8 cellular contexts compared by ENCODE assay signal in the genomic region with DNA sequence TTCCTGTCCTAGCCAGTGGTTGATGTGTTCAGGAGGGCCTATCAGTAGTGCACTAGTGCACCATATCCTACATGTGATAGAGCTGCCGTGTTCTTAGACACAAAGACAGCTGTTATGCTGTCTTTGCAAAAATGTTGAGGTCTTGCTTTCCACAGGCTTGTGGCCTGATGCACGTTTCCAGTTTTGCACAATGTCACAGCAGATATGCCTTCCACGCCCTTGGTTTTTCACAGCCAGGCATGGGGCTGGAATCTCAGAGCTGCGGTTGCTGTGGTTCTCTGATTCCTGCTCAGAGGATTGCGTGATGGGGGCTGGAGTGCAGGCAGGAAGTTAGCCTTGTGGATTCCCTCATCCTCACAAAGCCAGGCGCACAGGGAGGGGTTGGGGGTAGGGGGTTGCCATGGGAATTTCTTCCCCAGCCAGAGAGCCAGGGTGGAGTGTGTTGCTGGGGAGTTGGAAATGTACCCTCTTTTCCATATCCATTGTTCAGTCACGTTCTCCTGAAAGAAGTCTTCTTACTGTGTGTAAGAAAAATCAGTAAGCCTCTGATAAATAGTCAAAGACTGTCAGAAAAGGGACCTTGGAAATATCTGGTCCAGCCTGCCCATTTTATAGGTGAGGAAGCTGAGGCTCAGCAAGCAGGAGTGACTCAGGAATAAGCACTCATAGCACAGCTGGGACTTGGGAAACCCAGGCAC.
DNase-seq lines count a peak whose midpoint lies in the region; ATAC-seq and TF ChIP-seq lines count a peak whose summit lies in the region.
"Had no signal": no experiment of that assay in that cellular context is flagged by ENCODE, and none has a peak within 500 bp of the region (broad histone marks: within the 10 kb centered on the region; RNA-seq: fewer than 3 reads in every experiment).

No MANE protein-coding gene starts in this region.

- peaks cover 89% of the 10 kb centered on the region for H3K4me1 Mint-ChIP-seq in GM23338
- H3K4me1 Mint-ChIP-seq in stimulated activated naive CD8-positive, alpha-beta T cell treated with anti-CD3 and anti-CD28 coated beads, Interleukin-15, amount 100 ng/mL, for 72 hours, result peaks cover 84% of the 10 kb centered on the region

- H3K36me3 ChIP-seq in GM23338 (ENCODE audit: insufficient read depth) (no peaks in the 10 kb centered on the region), Panc1 (ENCODE audit: control insufficient read depth, insufficient read depth, low read length) (no peaks in the 10 kb centered on the region; the same call in 1 of the 2 replicates), esophagus (ENCODE audit: control insufficient read depth in 2 of 2, insufficient read depth in 2 of 2, low read length in 1 of 2) (no peaks in the 10 kb centered on the region), gastrocnemius medialis (no peaks in the 10 kb centered on the region)
- H3K36me3 ChIP-seq: WERI-Rb-1 had no signal

- H3K27ac ChIP-seq in GM23338 (ENCODE audit: low read depth), result peak overlapping the region; percentile 58
- peak overlapping the region; percentile 100 for H3K27ac ChIP-seq in Panc1 (ENCODE audit: low read length)
- peak overlapping the region; percentile 80 to 94 for H3K27ac ChIP-seq in esophagus (ENCODE audit: low read depth in 2 of 2, low read length in 1 of 2)
- H3K27ac ChIP-seq in gastrocnemius medialis, result peak overlapping the region; percentile 77 to 81 (median 80)
- H3K27ac ChIP-seq: WERI-Rb-1 had no signal

- H3K4me2 ChIP-seq in GM23338, result peak overlapping the region; percentile 66

- H3K27me3 ChIP-seq in GM23338 (ENCODE audit: insufficient read depth) (0 out of 2 replicates have a peak, but pooled peaks cover 4% of the 10 kb centered on the region), Panc1 (ENCODE audit: control insufficient read depth, insufficient read depth, low read length) (no peaks in the 10 kb centered on the region), esophagus (ENCODE audit: control insufficient read depth in 1 of 2, insufficient read depth in 2 of 2, low read length in 2 of 2) (no peaks in the 10 kb centered on the region), gastrocnemius medialis (no peaks in the 10 kb centered on the region)

- peak; percentile 78 for DNase-seq in GM23338 (ENCODE audit: low spot score)
- no peak for DNase-seq in Panc1 (ENCODE audit: low read depth, low spot score)
- no peak for DNase-seq in gastrocnemius medialis
- no peak for DNase-seq in stimulated activated naive CD8-positive, alpha-beta T cell treated with anti-CD3 and anti-CD28 coated beads, Interleukin-15, amount 100 ng/mL, for 72 hours
- DNase-seq: WERI-Rb-1 had no signal

- no peaks in the 10 kb centered on the region for H3K9me2 ChIP-seq in GM23338 (ENCODE audit: insufficient read depth)

- in situ Hi-C loops in Panc1 (cut with HindIII; ENCODE audit: low pct_unique_long_range_greater_than_20kb, low sequenced_read_pairs), result no loop called here
- in situ Hi-C loops in gastrocnemius medialis (cut with MboI; ENCODE audit: low sequenced_read_pairs in 4 of 4), result loop anchor here in 1 of 4 donors (25.0 kb wide), 1 partner anchor 93 kb away; no protein-coding TSS in a partner anchor

- TF ChIP-seq POLR2A in gastrocnemius medialis (IDR thresholded peaks at IDR 0.05), result no peak

- no peaks in the 10 kb centered on the region for H3K9me3 ChIP-seq in Panc1 (ENCODE audit: control insufficient read depth, insufficient read depth, low read depth, low read length)
- no peaks in the 10 kb centered on the region for H3K9me3 ChIP-seq in esophagus (ENCODE audit: control insufficient read depth in 2 of 2, insufficient read depth in 1 of 2, low read depth in 1 of 2, low read length in 1 of 2)
- no peaks in the 10 kb centered on the region for H3K9me3 ChIP-seq in gastrocnemius medialis

- no peaks in the 10 kb centered on the region for H3K9me3 Mint-ChIP-seq in GM23338
- H3K9me3 Mint-ChIP-seq in stimulated activated naive CD8-positive, alpha-beta T cell treated with anti-CD3 and anti-CD28 coated beads, Interleukin-15, amount 100 ng/mL, for 72 hours, result no peaks in the 10 kb centered on the region

- no peak for TF ChIP-seq CTCF in GM23338 (conservative IDR thresholded peaks at IDR 0.05; ENCODE audit: low read depth in 2 of 2)
- TF ChIP-seq CTCF in Panc1 (IDR thresholded peaks at IDR 0.05), result no peak
- TF ChIP-seq CTCF in gastrocnemius medialis (IDR thresholded peaks at IDR 0.05 in 4 of 5, conservative IDR thresholded peaks at IDR 0.05 in 1 of 5), result no peak

- POLR2A ChIA-PET in Panc1 (lab: Charles Lee), result interaction anchor here (0.6 to 1.6 kb wide), 2 partner anchors 19 to 33 kb away, joined by 5 to 13 read pairs; no protein-coding TSS in a partner anchor

- H2AFZ ChIP-seq in GM23338, result no peak overlapping the region

- no peaks in the 10 kb centered on the region for H4K20me1 ChIP-seq in GM23338 (replicated peaks; ENCODE audit: insufficient read depth)

- peaks cover 19% of the 10 kb centered on the region for H3F3A ChIP-seq in GM23338 (replicated peaks; ENCODE audit: low read depth)

- peak overlapping the region; percentile 17; the same call in 1 of the 3 replicates for H3K4me3 Mint-ChIP-seq in GM23338
- H3K4me3 Mint-ChIP-seq in stimulated activated naive CD8-positive, alpha-beta T cell treated with anti-CD3 and anti-CD28 coated beads, Interleukin-15, amount 100 ng/mL, for 72 hours, result no peak overlapping the region

- no peak overlapping the region for H3K4me3 ChIP-seq in GM23338
- H3K4me3 ChIP-seq in Panc1 (ENCODE audit: low read depth in 2 of 2, low read length in 2 of 2), result no peak overlapping the region
- H3K4me3 ChIP-seq in esophagus (ENCODE audit: low read depth in 1 of 2, low read length in 2 of 2), result no peak overlapping the region
- H3K4me3 ChIP-seq in gastrocnemius medialis, result no peak overlapping the region

- CTCF ChIA-PET in Panc1 (lab: Charles Lee), result interaction anchor here (0.6 kb wide), 1 partner anchor 198 kb away, joined by 3 read pairs; no protein-coding TSS in a partner anchor

- no TSS peak for BruUV-seq in Panc1 (replicated peaks; lab: Mats Ljungman, UMichigan)

- peaks cover 27% of the 10 kb centered on the region for H3K79me2 ChIP-seq in GM23338 (replicated peaks; ENCODE audit: insufficient read depth)

- intact Hi-C loops in Panc1 (cut with micrococcal nuclease; ENCODE audit: unreplicated experiment), result loop anchor here (5.0 kb wide), 2 partner anchors 37 to 197 kb away; no protein-coding TSS in a partner anchor
- intact Hi-C loops in gastrocnemius medialis (cut with DNase I; ENCODE audit: low total_unique reads), result loop anchor here (5.0 kb wide), 1 partner anchor 108 kb away; a partner anchor contains a TSS

- peaks cover 13% of the 10 kb centered on the region for H3K27me3 Mint-ChIP-seq in GM23338 (ENCODE audit: insufficient read depth, low read depth, poor library complexity)
- H3K27me3 Mint-ChIP-seq in stimulated activated naive CD8-positive, alpha-beta T cell treated with anti-CD3 and anti-CD28 coated beads, Interleukin-15, amount 100 ng/mL, for 72 hours, result no peaks in the 10 kb centered on the region

- H3K36me3 Mint-ChIP-seq in GM23338 (ENCODE audit: low read depth), result no peaks in the 10 kb centered on the region

- H3K27ac Mint-ChIP-seq in GM23338, result peak overlapping the region; percentile 61; the same call in 1 of the 2 replicates
- no peak overlapping the region for H3K27ac Mint-ChIP-seq in stimulated activated naive CD8-positive, alpha-beta T cell treated with anti-CD3 and anti-CD28 coated beads, Interleukin-15, amount 100 ng/mL, for 72 hours

- peak; percentile 39 for ATAC-seq in GM23338
- no peak for ATAC-seq in Panc1
- ATAC-seq in gastrocnemius medialis, result peak in 1 of 2 donors; percentile 0
- no peak for ATAC-seq in HG02678 (IDR thresholded peaks at IDR 0.05; ENCODE audit: unreplicated experiment)
- no peak for ATAC-seq in stimulated activated naive CD8-positive, alpha-beta T cell treated with anti-CD3 and anti-CD28 coated beads, Interleukin-15, amount 100 ng/mL, for 72 hours
- no peak for ATAC-seq in GM18511 (IDR thresholded peaks at IDR 0.05; ENCODE audit: unreplicated experiment)

- WGBS in esophagus, 2 donors, result 48 to 52% methylated on average over 7 of the region's 7 CpGs

- peaks cover 70% of the 10 kb centered on the region for H3K4me1 ChIP-seq in GM23338 (ENCODE audit: insufficient read depth)
- peaks cover 100% of the 10 kb centered on the region for H3K4me1 ChIP-seq in Panc1 (ENCODE audit: control insufficient read depth, insufficient read depth, low read length)
- peaks cover 12 to 35% of the 10 kb centered on the region in 2 donors for H3K4me1 ChIP-seq in esophagus (ENCODE audit: control insufficient read depth in 2 of 2, insufficient read depth in 2 of 2, low read length in 1 of 2)
- peaks cover 96% of the 10 kb centered on the region in 2 donors for H3K4me1 ChIP-seq in gastrocnemius medialis

TF ChIP-seq in GM23338, 12 proteins besides CTCF, POLR2A, EP300 and RAD21:
- no peak for TF ChIP-seq ZNF114 (CRISPR knock-in tag; IDR thresholded peaks at IDR 0.05)
- TF ChIP-seq, protein P1, sequence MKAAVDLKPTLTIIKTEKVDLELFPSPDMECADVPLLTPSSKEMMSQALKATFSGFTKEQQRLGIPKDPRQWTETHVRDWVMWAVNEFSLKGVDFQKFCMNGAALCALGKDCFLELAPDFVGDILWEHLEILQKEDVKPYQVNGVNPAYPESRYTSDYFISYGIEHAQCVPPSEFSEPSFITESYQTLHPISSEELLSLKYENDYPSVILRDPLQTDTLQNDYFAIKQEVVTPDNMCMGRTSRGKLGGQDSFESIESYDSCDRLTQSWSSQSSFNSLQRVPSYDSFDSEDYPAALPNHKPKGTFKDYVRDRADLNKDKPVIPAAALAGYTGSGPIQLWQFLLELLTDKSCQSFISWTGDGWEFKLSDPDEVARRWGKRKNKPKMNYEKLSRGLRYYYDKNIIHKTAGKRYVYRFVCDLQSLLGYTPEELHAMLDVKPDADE (IDR thresholded peaks at IDR 0.05), result peak; percentile 29; the same call in 1 of the 2 replicates
